8 cellular contexts compared by ENCODE assay signal in the genomic region with DNA sequence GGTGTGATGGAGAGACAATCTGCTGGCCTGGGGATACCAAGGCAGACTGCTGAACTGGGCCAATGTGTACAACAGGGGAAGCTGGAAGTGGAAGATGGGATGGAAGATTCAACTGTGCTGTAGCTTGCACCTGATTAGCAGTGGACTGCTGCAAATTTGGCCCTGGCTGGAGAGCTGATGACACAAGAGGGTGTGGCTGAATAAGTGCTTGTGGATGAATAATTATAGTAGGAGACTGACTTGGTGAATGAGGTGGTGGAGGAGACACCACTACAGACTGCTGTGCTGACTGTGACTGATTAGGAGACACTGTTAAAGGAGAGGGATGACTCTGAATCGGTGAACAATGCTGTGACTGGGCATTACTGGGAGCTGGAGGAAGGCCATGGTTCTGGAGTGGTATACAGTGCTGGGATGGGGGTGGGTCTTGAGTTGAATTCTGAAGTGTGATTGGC. TPM values are rescaled to one million over a fixed set of nuclear protein-coding genes. Genes with fewer than 3 reads are reported as not detected.
DNase-seq lines count a peak whose midpoint lies in the region; ATAC-seq, FAIRE-seq and TF ChIP-seq lines count a peak whose summit lies in the region.

No MANE protein-coding gene starts in this region.

- H4K20me1 ChIP-seq in GM23248 (ENCODE audit: insufficient read depth) = no peaks in the 10 kb centered on the region
- H4K20me1 ChIP-seq in GM12878 (ENCODE audit: control insufficient read depth, insufficient read depth) = no peaks in the 10 kb centered on the region

- H3K27me3 Mint-ChIP-seq in stimulated activated naive CD8-positive, alpha-beta T cell treated with anti-CD3 and anti-CD28 coated beads, Interleukin-15, amount 100 ng/mL, for 72 hours = no peaks in the 10 kb centered on the region

- RAD21 ChIA-PET in GM12878 (lab: Charles Lee; ENCODE audit: unreplicated experiment) = interaction anchor here (0.8 to 2.5 kb wide), 10 partner anchors 10 to 197 kb away, joined by 3 to 13 read pairs (median 6); a partner anchor contains a TSS

- POLR2A ChIA-PET in GM12878 (lab: Charles Lee) = interaction anchor here (0.6 to 2.7 kb wide), 8 partner anchors 10 to 71 kb away, joined by 3 to 12 read pairs (median 3); no protein-coding TSS in a partner anchor

- peak overlapping the region; percentile 88 to 89 for H3K27ac Mint-ChIP-seq in stimulated activated naive CD8-positive, alpha-beta T cell treated with anti-CD3 and anti-CD28 coated beads, Interleukin-15, amount 100 ng/mL, for 72 hours

- FAIRE-seq in GM12878 (lab: Jason Lieb, UNC) = no peak

- peaks cover 4% of the 10 kb centered on the region; the same call in 1 of the 2 replicates for H3F3A ChIP-seq in GM23248 (ENCODE audit: insufficient read depth)

- peaks cover 79% of the 10 kb centered on the region for H3K79me2 ChIP-seq in GM23248 (ENCODE audit: insufficient read depth)
- H3K79me2 ChIP-seq in GM12878 (ENCODE audit: control insufficient read depth, insufficient read depth, low read length) = peaks cover 27% of the 10 kb centered on the region

- peak overlapping the region; percentile 69 for H3K4me3 Mint-ChIP-seq in stimulated activated naive CD8-positive, alpha-beta T cell treated with anti-CD3 and anti-CD28 coated beads, Interleukin-15, amount 100 ng/mL, for 72 hours

- peaks cover 25% of the 10 kb centered on the region for H3K4me1 Mint-ChIP-seq in stimulated activated naive CD8-positive, alpha-beta T cell treated with anti-CD3 and anti-CD28 coated beads, Interleukin-15, amount 100 ng/mL, for 72 hours

- H3K27me3 ChIP-seq in GM23248 (replicated peaks; ENCODE audit: insufficient read depth) = no peaks in the 10 kb centered on the region
- H3K27me3 ChIP-seq in GM12878 (replicated peaks in 1 of 2; ENCODE audit: control insufficient read depth in 2 of 2, insufficient read depth in 2 of 2, low read length in 1 of 2) = no peaks in the 10 kb centered on the region
- H3K27me3 ChIP-seq in testis = no peaks in the 10 kb centered on the region

- SMC1A ChIA-PET in GM12878 (lab: Charles Lee; ENCODE audit: uncharacterized antibody, unreplicated experiment) = interaction anchor here (0.6 to 3.3 kb wide), 17 partner anchors 8 to 160 kb away, joined by 3 to 14 read pairs (median 3); no protein-coding TSS in a partner anchor

- no peak for TF ChIP-seq CTCF in GM12878 (IDR thresholded peaks at IDR 0.05 in 2 of 3, conservative IDR thresholded peaks at IDR 0.05 in 1 of 3; ENCODE audit: control insufficient read depth in 2 of 3, extremely low read depth in 1 of 3, insufficient read depth in 1 of 3, low read depth in 3 of 3, low read length in 3 of 3)
- TF ChIP-seq CTCF in testis (IDR thresholded peaks at IDR 0.05) = no peak

- no peaks in the 10 kb centered on the region for H3K9me2 ChIP-seq in GM23248 (ENCODE audit: insufficient read depth)

- in situ Hi-C loops in GM23248 (cut with MboI) (no loop called here), GM12878 (cut with MboI) (no loop called here)

- peak; percentile 32 for DNase-seq in activated CD4-positive, alpha-beta T cell treated with anti-CD3 and anti-CD28 coated beads for 48 hours
- no peak for DNase-seq in activated CD4-positive, alpha-beta T cell treated with anti-CD3 and anti-CD28 coated beads for 4 hours
- peak; percentile 62 for DNase-seq in GM23248
- peak; percentile 14 for DNase-seq in Jurkat, Clone E6-1 (ENCODE audit: low read depth, low spot score)
- DNase-seq in GM12878 (ENCODE audit: low read depth, low spot score) = no peak
- DNase-seq in stimulated activated naive CD8-positive, alpha-beta T cell treated with anti-CD3 and anti-CD28 coated beads, Interleukin-15, amount 100 ng/mL, for 72 hours = peak; percentile 5 to 45
- no peak for DNase-seq in testis
- DNase-seq in activated effector memory CD4-positive, alpha-beta T cell treated with Interleukin-2 at 50 U/mL for 16 hours = no peak

- TF ChIP-seq RAD21 in GM12878 (IDR thresholded peaks at IDR 0.05; ENCODE audit: insufficient read depth, low read depth, low read length) = no peak

- H3K9ac ChIP-seq in GM23248 (no peak overlapping the region), GM12878 (ENCODE audit: control insufficient read depth, insufficient read depth, low read length) (peak overlapping the region; percentile 55)

- no peaks in the 10 kb centered on the region for H3K4me1 ChIP-seq in GM23248 (ENCODE audit: insufficient read depth)
- H3K4me1 ChIP-seq in GM12878 (ENCODE audit: control insufficient read depth, insufficient read depth, low read length) = peaks cover 27% of the 10 kb centered on the region
- H3K4me1 ChIP-seq in testis = no peaks in the 10 kb centered on the region

- peak; percentile 74 for ATAC-seq in GM12878
- ATAC-seq in stimulated activated naive CD8-positive, alpha-beta T cell treated with anti-CD3 and anti-CD28 coated beads, Interleukin-15, amount 100 ng/mL, for 72 hours = peak; percentile 96

- intact Hi-C loops in GM12878 (cut with micrococcal nuclease; ENCODE audit: unreplicated experiment) (loop anchor here (5.0 kb wide), 1 partner anchor 53 kb away; a partner anchor contains a TSS), testis (cut with DNase I; ENCODE audit: low total_unique reads) (no loop called here)

- WGBS in GM23248 (ENCODE audit: low coverage in 1 of 2, low lambda C conversion rate in 2 of 2, missing lambda C conversion rate in 2 of 2), 2 experiments = 41 to 62% methylated on average over 1 of the region's 1 CpG
- 31% methylated on average over 1 of the region's 1 CpG for WGBS in GM12878 (ENCODE audit: insufficient coverage, insufficient replicate concordance, low lambda C conversion rate, missing lambda C conversion rate)
- WGBS in testis, 2 donors = 77 to 79% methylated on average over 1 of the region's 1 CpG

- no TSS peak for BruUV-seq in GM12878 (replicated peaks; lab: Mats Ljungman, UMichigan)

- H3K9me3 ChIP-seq in GM23248 (ENCODE audit: low read depth) = no peaks in the 10 kb centered on the region
- peaks cover 9% of the 10 kb centered on the region for H3K9me3 ChIP-seq in GM12878 (replicated peaks; ENCODE audit: control insufficient read depth, insufficient read depth, low read length)
- H3K9me3 ChIP-seq in testis = no peaks in the 10 kb centered on the region

- peak overlapping the region; percentile 52 for H3K27ac ChIP-seq in GM23248
- peak overlapping the region; percentile 94 for H3K27ac ChIP-seq in GM12878 (ENCODE audit: control insufficient read depth, insufficient read depth)
- no peak overlapping the region for H3K27ac ChIP-seq in testis

- TF ChIP-seq EP300 in GM12878 (IDR thresholded peaks at IDR 0.05; ENCODE audit: borderline replicate concordance in 1 of 2, control insufficient read depth in 1 of 2, low read depth in 2 of 2, low read length in 2 of 2) = no peak

- H3K4me3 ChIP-seq in GM23248 (no peak overlapping the region), GM12878 (no peak overlapping the region), testis (no peak overlapping the region)
- peak overlapping the region; percentile 1; the same call in 1 of the 2 replicates for H3K4me3 ChIP-seq in Jurkat, Clone E6-1 (ENCODE audit: low read length)

- H3K36me3 ChIP-seq in GM23248 (ENCODE audit: low read depth) (peaks cover 64% of the 10 kb centered on the region), GM12878 (ENCODE audit: control insufficient read depth in 2 of 2, insufficient read depth in 2 of 2, low read length in 1 of 2) (peaks cover 2 to 22% of the 10 kb centered on the region in 2 experiments), testis (ENCODE audit: low read depth, missing control alignments) (no peaks in the 10 kb centered on the region)

- TF ChIP-seq POLR2A in GM12878 (IDR thresholded peaks at IDR 0.05; ENCODE audit: low read depth, low read length) (peak; percentile 53; the same call in 1 of the 2 replicates), testis (IDR thresholded peaks at IDR 0.05) (no peak)

- H3K4me2 ChIP-seq in GM23248 (ENCODE audit: unreplicated experiment) (no peak overlapping the region), GM12878 (ENCODE audit: control insufficient read depth, insufficient read depth) (peak overlapping the region; percentile 12)

- no peak overlapping the region for H2AFZ ChIP-seq in GM23248
- H2AFZ ChIP-seq in GM12878 (ENCODE audit: control insufficient read depth, low read depth, low read length) = no peak overlapping the region

- CTCF ChIA-PET in GM12878 (lab: Yijun Ruan, JAX) = interaction anchor here (0.6 to 2.7 kb wide), 5 partner anchors 8 to 350 kb away, joined by 3 to 11 read pairs (median 3); no protein-coding TSS in a partner anchor

- peaks cover 0 to 3% of the 10 kb centered on the region in 2 donors for H3K9me3 Mint-ChIP-seq in stimulated activated naive CD8-positive, alpha-beta T cell treated with anti-CD3 and anti-CD28 coated beads, Interleukin-15, amount 100 ng/mL, for 72 hours

RNA-seq across cellular contexts. Expression of a gene that starts 52.5 kb away (rescaled TPM):
- total RNA-seq in GM23248 (2014; rRNA removed; shearing (Covaris generic)) = 17.5 and 21.9 TPM in 2 replicates
- polyA plus RNA-seq in GM23248 (2016; fragmentation: Nextera tagmentation; extraction: Ambion mirVana) (68.7 and 72.2 TPM in 2 replicates), GM12878 (2011; rRNA removed) (36.4 and 58.0 TPM in 2 replicates), GM12878 (2014; fragmentation: Illumina TruSeq; extraction: Trizol) (18.9 and 21.4 TPM in 2 replicates), GM12878 (2014; fragmentation: Nextera tagmentation; extraction: Ambion mirVana) (1 to 10 TPM; 3.3 to 5.8 TPM), GM12878 (2014; rRNA removed) (12.1 and 15.0 TPM in 2 replicates), GM12878 (2016; fragmentation: Nextera tagmentation; extraction: Ambion mirVana) (10 to 100 TPM; 57.7 to 62.3 TPM), testis (ENCODE audit: insufficient read depth, low read depth, low replicate concordance) (24.8 TPM)
- polyA plus RNA-seq in Jurkat, Clone E6-1 (2012; ENCODE audit: insufficient read depth, insufficient read length) = 10.9 TPM
- 197 and 221 TPM in 2 replicates for total RNA-seq in GM12878 (2013; cell fraction: nucleolus; rRNA removed)
- total RNA-seq in GM12878 (2014; rRNA removed) (14.2 and 15.2 TPM in 2 replicates), GM12878 (2014; rRNA removed; fragmentation: Illumina TruSeq; extraction: Trizol) (20.5 and 25.2 TPM in 2 replicates), GM12878 (2021) (25.4 and 31.0 TPM in 2 replicates), testis (10 to 100 TPM; 93.5 to 96.1 TPM)
- 37.7 TPM for polyA plus RNA-seq in GM12878 (2011; ENCODE audit: low read depth)
- polyA plus RNA-seq in GM12878 (2011; cell fraction: cytosol; rRNA removed) = 49.1 and 49.2 TPM in 2 replicates
- 60.0 and 88.0 TPM in 2 replicates for polyA plus RNA-seq in GM12878 (2011; cell fraction: nucleus; rRNA removed)
- 22.3 and 53.4 TPM in 2 replicates for polyA plus RNA-seq in GM12878 (2012)
- 172 and 238 TPM in 2 replicates for polyA minus RNA-seq in GM12878 (2011; rRNA and poly(A)+ RNA removed)
- 15.1 and 18.0 TPM in 2 replicates for polyA minus RNA-seq in GM12878 (2011; cell fraction: cytosol; rRNA and poly(A)+ RNA removed)
- 87.3 and 97.9 TPM in 2 replicates for polyA minus RNA-seq in GM12878 (2011; cell fraction: nucleus; rRNA and poly(A)+ RNA removed)

Comparison
In these comparisons a context has a peak if more than half of its experiments do, and no peak if none do; other contexts are left out.
1. DNase-seq: peak in activated CD4-positive, alpha-beta T cell treated with anti-CD3 and anti-CD28 coated beads for 48 hours (single experiment), GM23248 (single experiment), Jurkat, Clone E6-1 (single experiment) and stimulated activated naive CD8-positive, alpha-beta T cell treated with anti-CD3 and anti-CD28 coated beads, Interleukin-15, amount 100 ng/mL, for 72 hours (2 of 2); none in activated CD4-positive, alpha-beta T cell treated with anti-CD3 and anti-CD28 coated beads for 4 hours (0 of 2), GM12878 (single experiment), testis (single experiment) and activated effector memory CD4-positive, alpha-beta T cell treated with Interleukin-2 at 50 U/mL for 16 hours (single experiment).
2. H3K27ac ChIP-seq: peak in GM23248 (single experiment) and GM12878 (single experiment); none in testis (0 of 2).